Comparison of ENCODE assay signal across 9 cellular contexts in genomic region chr19:21604351-21604926, GRCh38.
DNase-seq lines count a peak whose midpoint lies in the region; ATAC-seq and TF ChIP-seq lines count a peak whose summit lies in the region.
"Had no signal": no experiment of that assay in that cellular context is flagged by ENCODE, and none has a peak within 500 bp of the region (broad histone marks: within the 10 kb centered on the region; RNA-seq: fewer than 3 reads in every experiment).

No MANE protein-coding gene starts in this region.

- H3K4me3 ChIP-seq in GM12865 (ENCODE audit: low read depth, low read length) (peak overlapping the region; percentile 20; the same call in 1 of the 2 replicates), WI38 (ENCODE audit: low read depth, low read length) (peak overlapping the region; percentile 57), gastroesophageal sphincter (peak overlapping the region; percentile 50 to 58)

- no peaks in the 10 kb centered on the region for H3K27me3 ChIP-seq in gastroesophageal sphincter

- H3K27ac ChIP-seq in gastroesophageal sphincter = peak overlapping the region; percentile 14 to 79 (median 72)
- H3K27ac ChIP-seq: epithelial cell of prostate had no signal

- TF ChIP-seq CTCF in GM12865 (IDR thresholded peaks at IDR 0.05; ENCODE audit: insufficient read depth, low read depth, low read length, missing control alignments) (no peak), WI38 (IDR thresholded peaks at IDR 0.05; ENCODE audit: low read depth, low read length) (no peak), gastroesophageal sphincter (IDR thresholded peaks at IDR 0.05) (no peak)

- peak; percentile 2 for DNase-seq in A172 (ENCODE audit: low spot score)
- no peak for DNase-seq in GM12865 (ENCODE audit: low read depth)
- DNase-seq in pons (ENCODE audit: low spot score) = peak; percentile 14
- no peak for DNase-seq in mesenteric fat pad (ENCODE audit: low spot score)
- DNase-seq in NCI-H510A (lab: John Stamatoyannopoulos, UW) = no peak
- DNase-seq in germinal center (ENCODE audit: low spot score) = no peak

- WGBS in gastroesophageal sphincter (ENCODE audit: low coverage in 1 of 2), 2 donors = 0 to 4% methylated on average over 1 to 4 of the region's 4 CpGs

- no peaks in the 10 kb centered on the region for H3K36me3 ChIP-seq in gastroesophageal sphincter

- no peak for ATAC-seq in gastroesophageal sphincter

- TF ChIP-seq EP300 in gastroesophageal sphincter (IDR thresholded peaks at IDR 0.05) = no peak

- no peak for TF ChIP-seq POLR2A in gastroesophageal sphincter (IDR thresholded peaks at IDR 0.05)

- peaks cover 3 to 36% (median 6%) of the 10 kb centered on the region in 3 donors for H3K4me1 ChIP-seq in gastroesophageal sphincter

- H3K9me3 ChIP-seq in gastroesophageal sphincter = no peaks in the 10 kb centered on the region

Comparison
In these comparisons a context has a peak if more than half of its experiments do, and no peak if none do; other contexts are left out.
1. DNase-seq: peak in A172 (single experiment) and pons (single experiment); none in GM12865 (single experiment), mesenteric fat pad (single experiment), NCI-H510A (single experiment) and germinal center (single experiment).
2. Peak in every context shown above with its lines, with median percentiles within 50 percentile points of each other: H3K4me3 ChIP-seq.